ENCODE assay signal across 18 cellular contexts in the genomic region with DNA sequence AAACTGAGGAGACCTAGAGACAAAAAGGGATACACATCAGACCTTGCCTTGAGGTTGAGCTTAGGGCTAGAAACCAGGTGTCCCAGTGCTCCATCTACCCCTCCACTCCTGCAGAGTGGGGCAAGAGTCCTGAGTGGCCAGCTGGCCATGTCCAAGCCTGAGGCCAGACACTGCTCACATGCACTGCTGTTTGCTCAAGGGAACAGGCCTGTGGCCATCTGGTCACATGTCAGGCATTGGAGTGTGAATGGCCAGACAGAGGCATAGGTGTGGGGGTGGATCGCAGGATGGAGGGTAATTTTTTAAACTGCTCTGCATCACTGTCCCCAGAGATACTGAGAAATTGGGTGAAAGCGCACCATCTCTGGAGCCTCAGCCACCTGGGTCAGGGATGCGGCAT. TPM values are rescaled to one million over a fixed set of nuclear protein-coding genes. Genes with fewer than 3 reads are reported as not detected.
"Had no signal": no experiment of that assay in that cellular context is flagged by ENCODE, and none has a peak within 500 bp of the region (broad histone marks: within the 10 kb centered on the region; RNA-seq: fewer than 3 reads in every experiment).

No MANE protein-coding gene starts in this region.

- FAIRE-seq: small intestine had no signal

- H3K4me1 ChIP-seq: heart right ventricle, sigmoid colon, spleen, transverse colon, upper lobe of left lung had no signal

- DNase-seq: heart right ventricle; islet precursor cell; left ventricle myocardium superior; mesendoderm; naive thymus-derived CD4-positive, alpha-beta T cell; ovary; sigmoid colon; small intestine; spleen; stimulated activated CD4-positive, alpha-beta T cell treated with anti-CD3 and anti-CD28 coated beads, Interleukin-4, amount 100 ng/mL, for 24 hours; stimulated activated naive CD4-positive, alpha-beta T cell; transverse colon; upper lobe of left lung had no signal

- H3K27me3 ChIP-seq: heart right ventricle, hepatocyte, ovary, right atrium auricular region, sigmoid colon, transverse colon, upper lobe of left lung, vagina had no signal

- H3K27ac ChIP-seq: heart right ventricle, hepatocyte, ovary, right atrium auricular region, sigmoid colon, spleen, transverse colon, upper lobe of left lung, vagina had no signal

- H3K4me3 ChIP-seq: heart right ventricle, hepatocyte, lung, ovary, right atrium auricular region, sigmoid colon, spleen, transverse colon, upper lobe of left lung, vagina had no signal

- H3K36me3 ChIP-seq: heart right ventricle, ovary, right atrium auricular region, sigmoid colon, spleen, transverse colon, upper lobe of left lung, vagina had no signal

- H2AFZ ChIP-seq: hepatocyte had no signal

- H3K9me3 ChIP-seq: heart right ventricle, ovary, right atrium auricular region, sigmoid colon, spleen, transverse colon, upper lobe of left lung, vagina had no signal

- ATAC-seq: heart right ventricle; left ventricle myocardium superior; naive thymus-derived CD4-positive, alpha-beta T cell; stimulated activated effector memory CD8-positive, alpha-beta T cell treated with anti-CD3 and anti-CD28 coated beads, Interleukin-12 subunit alpha, Interleukin-12 subunit beta, amount 100 ng/mL, for 72 hours had no signal

- H3K4me2 ChIP-seq: hepatocyte had no signal

- H3K79me2 ChIP-seq: hepatocyte had no signal

RNA-seq across cellular contexts. Expression of gene MAFB, which starts 30.5 kb away (rescaled TPM):
- polyA plus RNA-seq: naive thymus-derived CD4-positive, alpha-beta T cell had no signal
